27 cellular contexts compared by ENCODE assay signal in the genomic region with DNA sequence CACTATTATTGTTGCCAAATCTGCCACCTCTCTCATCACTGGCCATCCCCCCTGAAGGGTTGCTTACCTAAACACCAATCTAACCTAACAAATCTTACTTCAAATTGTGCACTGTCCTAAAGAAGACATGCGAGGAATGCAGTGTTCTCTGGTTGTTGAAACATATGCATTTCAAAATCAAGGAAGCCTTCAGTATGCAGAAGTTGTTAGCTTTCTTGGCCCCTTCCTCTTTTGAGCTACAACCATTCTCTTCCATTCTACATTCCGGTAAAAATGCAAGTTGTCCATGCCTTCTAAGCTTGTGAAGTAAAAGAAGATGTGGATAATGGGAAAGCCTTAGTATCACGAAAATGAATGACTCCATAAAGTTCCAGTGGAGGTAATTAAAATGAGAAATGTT.
A peak's percentile ranks its signal among the peaks of the same experiment; 100 is the strongest.
DNase-seq lines count a peak whose midpoint lies in the region; ATAC-seq and TF ChIP-seq lines count a peak whose summit lies in the region.
"Had no signal": no experiment of that assay in that cellular context is flagged by ENCODE, and none has a peak within 500 bp of the region (broad histone marks: within the 10 kb centered on the region; RNA-seq: fewer than 3 reads in every experiment).

No MANE protein-coding gene starts in this region.

- no peaks in the 10 kb centered on the region for H3K36me3 ChIP-seq in BLaER1 treated with 17β-estradiol and CSF1 and Interleukin-3, amounts not matched to agents 10 nM and 100 nM
- H3K36me3 ChIP-seq in lung (ENCODE audit: control insufficient read depth in 2 of 2, insufficient read depth in 2 of 2, low read length in 2 of 2), result no peaks in the 10 kb centered on the region
- H3K36me3 ChIP-seq: MG63, SJSA1, upper lobe of left lung had no signal

- WGBS in lung, 2 donors, result 35 to 72% methylated on average over 3 of the region's 3 CpGs

- peak overlapping the region in 6 of 11 experiments; percentile 12 to 83 (median 76); a peak in 11 of 22 replicates for H3K4me2 ChIP-seq in BLaER1 treated with 17β-estradiol and CSF1 and Interleukin-3, amounts not matched to agents 10 nM and 100 nM
- H3K4me2 ChIP-seq: A549 had no signal

- no peak overlapping the region for H3K4me3 Mint-ChIP-seq in stimulated activated effector memory CD8-positive, alpha-beta T cell treated with anti-CD3 and anti-CD28 coated beads, Interleukin-12 subunit alpha, Interleukin-12 subunit beta, amount 100 ng/mL, for 72 hours
- H3K4me3 Mint-ChIP-seq: activated CD8-positive, alpha-beta memory T cell treated with anti-CD3 and anti-CD28 coated beads, Interleukin-2, amount 10 ng/mL, durations not matched to agents 7 days and 5 days; naive thymus-derived CD8-positive, alpha-beta T cell; stimulated activated memory B cell treated with anti-CD40 and anti-IgM and Interleukin-4, amounts not matched to agents 10 μg/mL and 1 μg/mL and 100 μg/mL, for 72 hours had no signal

- H3K9ac ChIP-seq in BLaER1 treated with 17β-estradiol and CSF1 and Interleukin-3, amounts not matched to agents 10 nM and 100 nM, result no peak overlapping the region; a peak in 1 of 22 replicates

- peaks cover 0 to 63% (median 24%) of the 10 kb centered on the region in 10 experiments; a peak in 11 of 20 replicates for H3K4me1 ChIP-seq in BLaER1 treated with 17β-estradiol and CSF1 and Interleukin-3, amounts not matched to agents 10 nM and 100 nM
- H3K4me1 ChIP-seq in lung (ENCODE audit: control insufficient read depth in 2 of 2, insufficient read depth in 2 of 2, low read length in 2 of 2), result peaks cover 0 to 9% of the 10 kb centered on the region in 2 donors
- H3K4me1 ChIP-seq: A549, psoas muscle, SJSA1, upper lobe of left lung had no signal

- H3K9me3 ChIP-seq in BLaER1 treated with 17β-estradiol and CSF1 and Interleukin-3, amounts not matched to agents 10 nM and 100 nM (replicated peaks in 1 of 11), result peaks cover 2 to 8% (median 3%) of the 10 kb centered on the region in 11 experiments; a peak in 8 of 22 replicates
- no peaks in the 10 kb centered on the region for H3K9me3 ChIP-seq in lung (ENCODE audit: control insufficient read depth in 2 of 2, insufficient read depth in 1 of 2, low read length in 1 of 2)
- H3K9me3 ChIP-seq: A549, MG63, psoas muscle, SJSA1, upper lobe of left lung had no signal

- no peaks in the 10 kb centered on the region for H3K27me3 ChIP-seq in BLaER1 treated with 17β-estradiol and CSF1 and Interleukin-3, amounts not matched to agents 10 nM and 100 nM
- H3K27me3 ChIP-seq in lung (ENCODE audit: control insufficient read depth, insufficient read depth), result no peaks in the 10 kb centered on the region
- H3K27me3 ChIP-seq: MG63, SJSA1, upper lobe of left lung had no signal

- H3K36me3 Mint-ChIP-seq in stimulated activated effector memory CD8-positive, alpha-beta T cell treated with anti-CD3 and anti-CD28 coated beads, Interleukin-12 subunit alpha, Interleukin-12 subunit beta, amount 100 ng/mL, for 72 hours, result no peaks in the 10 kb centered on the region
- H3K36me3 Mint-ChIP-seq: stimulated activated memory B cell treated with anti-CD40 and anti-IgM and Interleukin-4, amounts not matched to agents 10 μg/mL and 1 μg/mL and 100 μg/mL, for 72 hours had no signal

- no peaks in the 10 kb centered on the region for H4K20me1 ChIP-seq in BLaER1 treated with 17β-estradiol and CSF1 and Interleukin-3, amounts not matched to agents 10 nM and 100 nM

- no peaks in the 10 kb centered on the region for H3K4me1 Mint-ChIP-seq in stimulated activated effector memory CD8-positive, alpha-beta T cell treated with anti-CD3 and anti-CD28 coated beads, Interleukin-12 subunit alpha, Interleukin-12 subunit beta, amount 100 ng/mL, for 72 hours

- H3K27ac ChIP-seq in BLaER1 treated with 17β-estradiol and CSF1 and Interleukin-3, amounts not matched to agents 10 nM and 100 nM, result peak overlapping the region in 4 of 11 experiments; percentile 43 to 57 (median 55); a peak in 8 of 22 replicates
- no peak overlapping the region for H3K27ac ChIP-seq in lung (ENCODE audit: low read depth in 1 of 2, low read length in 1 of 2)
- H3K27ac ChIP-seq: A549, psoas muscle, SJSA1 had no signal

- H3K4me3 ChIP-seq in BLaER1 treated with 17β-estradiol and CSF1 and Interleukin-3, amounts not matched to agents 10 nM and 100 nM, result peak overlapping the region in 1 of 10 experiments; percentile 10; a peak in 1 of 20 replicates
- H3K4me3 ChIP-seq in lung, result no peak overlapping the region
- H3K4me3 ChIP-seq: A549, MG63, psoas muscle, SJSA1, upper lobe of left lung had no signal

- peak; percentile 47 for ATAC-seq in lung (ENCODE audit: insufficient read depth, low FRiP score)
- no peak for ATAC-seq in GM21367 (IDR thresholded peaks at IDR 0.05; ENCODE audit: unreplicated experiment)
- ATAC-seq in stimulated activated effector memory CD8-positive, alpha-beta T cell treated with anti-CD3 and anti-CD28 coated beads, Interleukin-12 subunit alpha, Interleukin-12 subunit beta, amount 100 ng/mL, for 72 hours, result no peak
- ATAC-seq: A549; activated CD8-positive, alpha-beta memory T cell treated with anti-CD3 and anti-CD28 coated beads, Interleukin-2, amount 10 ng/mL, durations not matched to agents 7 days and 5 days; left lobe of liver; naive thymus-derived CD8-positive, alpha-beta T cell; psoas muscle; stimulated activated memory B cell treated with anti-CD40 and anti-IgM and Interleukin-4, amounts not matched to agents 10 μg/mL and 1 μg/mL and 100 μg/mL, for 72 hours had no signal

- H3K27ac Mint-ChIP-seq in stimulated activated effector memory CD8-positive, alpha-beta T cell treated with anti-CD3 and anti-CD28 coated beads, Interleukin-12 subunit alpha, Interleukin-12 subunit beta, amount 100 ng/mL, for 72 hours, result no peak overlapping the region
- H3K27ac Mint-ChIP-seq: activated CD8-positive, alpha-beta memory T cell treated with anti-CD3 and anti-CD28 coated beads, Interleukin-2, amount 10 ng/mL, durations not matched to agents 7 days and 5 days; naive thymus-derived CD8-positive, alpha-beta T cell; stimulated activated memory B cell treated with anti-CD40 and anti-IgM and Interleukin-4, amounts not matched to agents 10 μg/mL and 1 μg/mL and 100 μg/mL, for 72 hours had no signal

- no peak for TF ChIP-seq CTCF in lung (IDR thresholded peaks at IDR 0.05; ENCODE audit: control extremely low read depth, extremely low read depth)

- H3K9me3 Mint-ChIP-seq in stimulated activated effector memory CD8-positive, alpha-beta T cell treated with anti-CD3 and anti-CD28 coated beads, Interleukin-12 subunit alpha, Interleukin-12 subunit beta, amount 100 ng/mL, for 72 hours, result no peaks in the 10 kb centered on the region

- DNase-seq in Kasumi-1 (lab: John Stamatoyannopoulos, UW), result peak; percentile 67 to 77
- DNase-seq in SIG-M5 (lab: John Stamatoyannopoulos, UW), result peak; percentile 32
- no peak for DNase-seq in lung (ENCODE audit: low spot score)
- DNase-seq in anterior cingulate cortex (lab: John Stamatoyannopoulos, UW), result no peak
- DNase-seq in ureter (ENCODE audit: low spot score), result no peak
- DNase-seq in stimulated activated effector memory CD8-positive, alpha-beta T cell treated with anti-CD3 and anti-CD28 coated beads, Interleukin-12 subunit alpha, Interleukin-12 subunit beta, amount 100 ng/mL, for 72 hours (ENCODE audit: low spot score in 2 of 2), result no peak
- DNase-seq: activated CD4-positive, alpha-beta T cell treated with anti-CD3 and anti-CD28 coated beads, Interleukin-2, amount 50 U/mL, for 4 hours; activated CD8-positive, alpha-beta memory T cell treated with anti-CD3 and anti-CD28 coated beads, Interleukin-2, amount 10 ng/mL, durations not matched to agents 7 days and 5 days; activated naive CD4-positive, alpha-beta T cell; central memory CD4-positive, alpha-beta T cell; cortex of kidney; erythroblast; MG63; naive thymus-derived CD8-positive, alpha-beta T cell; NCI-H1436; NCI-H2081; NCI-H526 treated with DMSO at 0.1 percent for 48 hours; NK-92 treated with Interleukin-12 subunit alpha and Interleukin-12 subunit beta, amount 100 ng/mL, for 24 hours; nucleus accumbens; psoas muscle; upper lobe of left lung had no signal

Comparison
In these comparisons a context has a peak if more than half of its experiments do, and no peak if none do; other contexts are left out.
1. DNase-seq: peak in Kasumi-1 (2 of 2) and SIG-M5 (single experiment); none in lung (single experiment), anterior cingulate cortex (0 of 58), ureter (single experiment) and stimulated activated effector memory CD8-positive, alpha-beta T cell treated with anti-CD3 and anti-CD28 coated beads, Interleukin-12 subunit alpha, Interleukin-12 subunit beta, amount 100 ng/mL, for 72 hours (0 of 2).